ENCODE assay signal across 1 cellular context in genomic region chr3:183291511-183292031, GRCh38.
TF ChIP-seq lines count a peak whose summit lies in the region.

No MANE protein-coding gene starts in this region.

TF ChIP-seq in IMR-90, 13 proteins besides CTCF, POLR2A, EP300 and RAD21 (continued from another document):
- no peak for TF ChIP-seq USF2 (IDR thresholded peaks at IDR 0.05; ENCODE audit: low read depth, low read length)
- TF ChIP-seq FOS (IDR thresholded peaks at IDR 0.05; ENCODE audit: low read depth, low read length), result no peak
- TF ChIP-seq BHLHE40 (IDR thresholded peaks at IDR 0.05; ENCODE audit: low read depth, low read length), result no peak
- no peak for TF ChIP-seq CHD1 (IDR thresholded peaks at IDR 0.05; ENCODE audit: low read depth, low read length)
- no peak for TF ChIP-seq SMC3 (IDR thresholded peaks at IDR 0.05; ENCODE audit: low read depth, low read length)
- no peak for TF ChIP-seq MXI1 (IDR thresholded peaks at IDR 0.05; ENCODE audit: borderline replicate concordance, low read depth, low read length)
- no peak for TF ChIP-seq CEBPB (IDR thresholded peaks at IDR 0.05; ENCODE audit: low read depth, low read length)
- TF ChIP-seq ELK1 (IDR thresholded peaks at IDR 0.05; ENCODE audit: borderline replicate concordance, low read depth, low read length), result no peak
TF ChIP-seq in IMR-90: peak in this region for 0.
